In the genomic region with DNA sequence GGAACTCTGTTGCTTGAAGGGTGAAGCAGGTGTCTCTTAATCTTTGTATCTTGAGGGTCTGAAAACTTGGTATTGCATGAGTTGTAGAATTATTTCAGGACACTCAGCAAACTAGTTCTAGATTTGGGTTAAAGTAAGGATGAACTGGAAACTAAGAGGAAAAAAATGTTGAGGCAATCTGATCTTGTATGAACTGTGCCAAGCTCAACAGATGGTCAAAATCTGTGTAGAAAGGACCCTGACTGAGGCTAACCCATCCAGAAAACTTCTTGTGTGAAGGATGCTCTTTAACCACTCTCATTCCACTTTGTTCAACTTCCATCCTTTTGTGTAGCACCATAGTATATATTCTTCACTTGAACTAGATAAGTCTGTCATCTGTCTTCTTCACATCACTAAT, we compare ENCODE assay signal across 12 cellular contexts.
DNase-seq lines count a peak whose midpoint lies in the region; ATAC-seq lines count a peak whose summit lies in the region.
"Had no signal": no experiment of that assay in that cellular context is flagged by ENCODE, and none has a peak within 500 bp of the region (broad histone marks: within the 10 kb centered on the region; RNA-seq: fewer than 3 reads in every experiment).

No MANE protein-coding gene starts in this region.

- ATAC-seq in GM19035 (IDR thresholded peaks at IDR 0.05; ENCODE audit: unreplicated experiment): no peak
- ATAC-seq: GM23338 had no signal

- DNase-seq in NCI-H1694 treated with DMSO at 0.1 percent for 48 hours (lab: John Stamatoyannopoulos, UW) (peak; percentile 8), NCI-H1694 (lab: John Stamatoyannopoulos, UW) (no peak), NCI-H69 (lab: John Stamatoyannopoulos, UW) (peak; percentile 3), fibroblast of peridontal ligament (ENCODE audit: extremely low read depth) (peak; percentile 72), NCI-H1436 (lab: John Stamatoyannopoulos, UW) (no peak)
- DNase-seq in effector CD8-positive, alpha-beta T cell (lab: John Stamatoyannopoulos, UW): no peak
- no peak for DNase-seq in stimulated activated CD4-positive, alpha-beta T cell treated with anti-CD3 and anti-CD28 coated beads, Interleukin-2, amount 100 ng/mL, for 24 hours
- DNase-seq: CD4-positive, CD25-positive, alpha-beta regulatory T cell; DMS79; H7 had no signal

Comparison
In these comparisons a context has a peak if more than half of its experiments do, and no peak if none do; other contexts are left out.
1. DNase-seq: peak in NCI-H1694 treated with DMSO at 0.1 percent for 48 hours (single experiment), NCI-H69 (single experiment) and fibroblast of peridontal ligament (single experiment); none in NCI-H1694 (single experiment), NCI-H1436 (single experiment), effector CD8-positive, alpha-beta T cell (single experiment) and stimulated activated CD4-positive, alpha-beta T cell treated with anti-CD3 and anti-CD28 coated beads, Interleukin-2, amount 100 ng/mL, for 24 hours (0 of 2).